16 cellular contexts compared by ENCODE assay signal in genomic region chr15:90959894-90960293, GRCh38. TPM values are rescaled to one million over a fixed set of nuclear protein-coding genes. Genes with fewer than 3 reads are reported as not detected.
DNase-seq lines count a peak whose midpoint lies in the region; ATAC-seq, FAIRE-seq and TF ChIP-seq lines count a peak whose summit lies in the region.
"Had no signal": no experiment of that assay in that cellular context is flagged by ENCODE, and none has a peak within 500 bp of the region (broad histone marks: within the 10 kb centered on the region; RNA-seq: fewer than 3 reads in every experiment).

No MANE protein-coding gene starts in this region.

- H3K9me3 ChIP-seq in A549 (no peaks in the 10 kb centered on the region), thyroid gland (no peaks in the 10 kb centered on the region)
- H3K9me3 ChIP-seq: breast epithelium had no signal

- H3K4me3 ChIP-seq in A549 (no peak overlapping the region), fibroblast of pulmonary artery (replicated peaks; ENCODE audit: low read depth, low read length) (no peak overlapping the region), thyroid gland (replicated peaks in 1 of 3) (no peak overlapping the region)
- H3K4me3 ChIP-seq: breast epithelium, skin epidermis had no signal

- H3K4me1 ChIP-seq in A549 (peaks cover 15% of the 10 kb centered on the region), thyroid gland (peaks cover 21 to 22% of the 10 kb centered on the region in 2 donors)

- POLR2A ChIA-PET in A549 (lab: Yijun Ruan, JAX) = no interaction called here
- POLR2A ChIA-PET in GM10248 (lab: Yijun Ruan, JAX) = interaction anchor here (0.7 kb wide), 1 partner anchor 27 kb away, joined by 3 read pairs; the partner anchor contains the start of gene HDDC3

- H3K27ac Mint-ChIP-seq in neural crest cell (ENCODE audit: unreplicated experiment) = peak overlapping the region; percentile 57

- H3K27ac ChIP-seq in A549 = no peak overlapping the region
- no peak overlapping the region for H3K27ac ChIP-seq in thyroid gland

- FAIRE-seq in A549 (lab: Jason Lieb, UNC) (no peak), RCC 7860 (lab: Jason Lieb, UNC) (no peak)
- FAIRE-seq: frontal cortex, TTC549 had no signal

- no peak for ATAC-seq in A549
- no peak for ATAC-seq in GM21723 (IDR thresholded peaks at IDR 0.05; ENCODE audit: unreplicated experiment)

- peaks cover 10% of the 10 kb centered on the region for H3K36me3 Mint-ChIP-seq in neural crest cell (ENCODE audit: low read depth)

- H3K4me2 ChIP-seq in A549 = no peak overlapping the region

- 88% methylated on average over 5 of the region's 5 CpGs for WGBS in A549 (ENCODE audit: missing lambda C conversion rate)
- WGBS in thyroid gland, 2 donors = 92% methylated on average over 3 of the region's 5 CpGs; no CpG with 5 or more reads in 1 of the 2 donors

- no peak for TF ChIP-seq EP300 in A549 (IDR thresholded peaks at IDR 0.05)

- H3K4me1 Mint-ChIP-seq in neural crest cell = peaks cover 23% of the 10 kb centered on the region

- H3K27me3 Mint-ChIP-seq in neural crest cell (ENCODE audit: low read depth) = peaks cover 3% of the 10 kb centered on the region

- H3K27me3 ChIP-seq in thyroid gland = no peaks in the 10 kb centered on the region
- H3K27me3 ChIP-seq: breast epithelium had no signal

- no peak for TF ChIP-seq RAD21 in A549 (conservative IDR thresholded peaks at IDR 0.05 in 1 of 2, IDR thresholded peaks at IDR 0.05 in 1 of 2)

- no peaks in the 10 kb centered on the region for H3K9me3 Mint-ChIP-seq in neural crest cell

- H3K4me3 Mint-ChIP-seq in neural crest cell = peak overlapping the region; percentile 62

- H3K36me3 ChIP-seq in thyroid gland = peaks cover 3 to 11% of the 10 kb centered on the region in 2 donors
- H3K36me3 ChIP-seq: breast epithelium had no signal

- CTCF ChIA-PET in A549 (lab: Yijun Ruan, JAX) (interaction anchor here (0.6 to 25.4 kb wide), 8 partner anchors 9 to 312 kb away, joined by 3 to 536 read pairs (median 99); partner anchors contain the start of genes HDDC3 and UNC45A), GM10248 (lab: Yijun Ruan, JAX) (interaction anchor here (0.9 to 23.2 kb wide), 7 partner anchors 11 to 312 kb away, joined by 3 to 447 read pairs (median 54); partner anchors contain the start of genes HDDC3 and UNC45A)

- DNase-seq in A549 (ENCODE audit: low read depth in 1 of 2, low spot score in 1 of 2) = no peak
- DNase-seq in NCI-H446 (lab: John Stamatoyannopoulos, UW) = peak; percentile 69 to 73
- DNase-seq in fibroblast of pulmonary artery (ENCODE audit: low read depth) = peak; percentile 21
- no peak for DNase-seq in neural crest cell (ENCODE audit: low read depth, low spot score)
- DNase-seq in thyroid gland = no peak
- DNase-seq in GM10248 (ENCODE audit: extremely low spot score) = no peak
- DNase-seq in RCC 7860 (ENCODE audit: low spot score) = no peak
- DNase-seq: ACHN, activated T-cell treated with anti-CD3 and anti-CD28 coated beads for 4 hours, mammary epithelial cell, RPMI8226 had no signal

- intact Hi-C loops in thyroid gland (cut with DNase I) = loop anchor here (5.0 kb wide), 2 partner anchors 92 to 312 kb away; no protein-coding TSS in a partner anchor

- TF ChIP-seq CTCF in A549 (IDR thresholded peaks at IDR 0.05) = no peak
- TF ChIP-seq CTCF in fibroblast of pulmonary artery (IDR thresholded peaks at IDR 0.05; ENCODE audit: low read length, missing control alignments) = no peak
- TF ChIP-seq CTCF in neural crest cell (conservative IDR thresholded peaks at IDR 0.05) = no peak
- TF ChIP-seq CTCF in thyroid gland (IDR thresholded peaks at IDR 0.05) = no peak
- no peak for TF ChIP-seq CTCF in GM10248 (IDR thresholded peaks at IDR 0.05; ENCODE audit: control extremely low read depth, extremely low read depth, low read depth, missing control alignments)

- TF ChIP-seq POLR2A in A549 (IDR thresholded peaks at IDR 0.05; ENCODE audit: low read length) = peak; percentile 4; the same call in 1 of the 2 replicates
- TF ChIP-seq POLR2A in thyroid gland (IDR thresholded peaks at IDR 0.05) = no peak

TF ChIP-seq in A549, 52 proteins besides CTCF, POLR2A, EP300 and RAD21:
- TF ChIP-seq HOXA7 (CRISPR knock-in tag; IDR thresholded peaks at IDR 0.05) = no peak
- TF ChIP-seq USF2 (IDR thresholded peaks at IDR 0.05) = no peak
- no peak for TF ChIP-seq MAZ (IDR thresholded peaks at IDR 0.05; ENCODE audit: borderline replicate concordance, low read depth, low read length)
- TF ChIP-seq FOSB (CRISPR knock-in tag; IDR thresholded peaks at IDR 0.05) = no peak
- TF ChIP-seq CHD4 (IDR thresholded peaks at IDR 0.05; ENCODE audit: borderline replicate concordance) = no peak
- no peak for TF ChIP-seq HOXB5 (CRISPR knock-in tag; IDR thresholded peaks at IDR 0.05)
- no peak for TF ChIP-seq POLR2AphosphoS2 (conservative IDR thresholded peaks at IDR 0.05; ENCODE audit: low read length)
- no peak for TF ChIP-seq TP53 (CRISPR knock-in tag; IDR thresholded peaks at IDR 0.05)
- TF ChIP-seq HOXB13 (CRISPR knock-in tag; IDR thresholded peaks at IDR 0.05; ENCODE audit: low read depth) = no peak
- no peak for TF ChIP-seq JUNB (IDR thresholded peaks at IDR 0.05)

RNA-seq across cellular contexts. Expression of gene RCCD1, which starts 5.2 kb away (rescaled TPM):
- polyA plus RNA-seq in A549 (2011; rRNA removed) (22.8 and 25.3 TPM in 2 replicates), A549 (2017; fragmentation: RNase III; extraction: RNeasy Plus Mini Kit Qiagen cat#74134 plus additional on column Dnase treatment) (37.0 to 39.4 TPM (median 37.2 TPM) in 3 replicates)
- 36.1 and 40.9 TPM in 2 replicates for polyA plus RNA-seq in A549 (2012; cell fraction: cytosol; rRNA removed)
- polyA plus RNA-seq in A549 (2012; cell fraction: nucleus; rRNA removed) = 85.8 and 98.1 TPM in 2 replicates
- polyA minus RNA-seq in A549 (2011; rRNA and poly(A)+ RNA removed) = 12.9 and 13.6 TPM in 2 replicates
- total RNA-seq in neural crest cell (20.6 and 20.9 TPM in 2 replicates), thyroid gland (10 to 100 TPM in 2 of 4 donors, 1 to 10 TPM in 2; 7.6 to 15.2 (median 9.9) TPM)

RNA-seq across cellular contexts. Expression of gene UNC45A, which starts 24.8 kb away (rescaled TPM):
- 47.7 and 48.2 TPM in 2 replicates for polyA plus RNA-seq in A549 (2011; rRNA removed)
- polyA plus RNA-seq in A549 (2012; cell fraction: cytosol; rRNA removed) = 70.2 and 71.6 TPM in 2 replicates
- 128 and 156 TPM in 2 replicates for polyA plus RNA-seq in A549 (2012; cell fraction: nucleus; rRNA removed)
- 76.9 to 82.5 TPM (median 80.4 TPM) in 3 replicates for polyA plus RNA-seq in A549 (2017; fragmentation: RNase III; extraction: RNeasy Plus Mini Kit Qiagen cat#74134 plus additional on column Dnase treatment)
- 84.6 and 90.4 TPM in 2 replicates for polyA minus RNA-seq in A549 (2011; rRNA and poly(A)+ RNA removed)
- total RNA-seq in neural crest cell = 65.4 and 73.8 TPM in 2 replicates
- 10 to 100 TPM; 26.3 to 59.3 (median 43.9) TPM for total RNA-seq in thyroid gland

RNA-seq across cellular contexts. Expression of gene HDDC3, which starts 27.5 kb away (rescaled TPM):
- 29.8 and 31.9 TPM in 2 replicates for polyA plus RNA-seq in A549 (2011; rRNA removed)
- 41.6 and 42.9 TPM in 2 replicates for polyA plus RNA-seq in A549 (2012; cell fraction: cytosol; rRNA removed)
- polyA plus RNA-seq in A549 (2012; cell fraction: nucleus; rRNA removed) = 28.9 and 34.8 TPM in 2 replicates
- 25.3 to 29.7 TPM (median 26.1 TPM) in 3 replicates for polyA plus RNA-seq in A549 (2017; fragmentation: RNase III; extraction: RNeasy Plus Mini Kit Qiagen cat#74134 plus additional on column Dnase treatment)
- 27.4 and 33.9 TPM in 2 replicates for polyA minus RNA-seq in A549 (2011; rRNA and poly(A)+ RNA removed)
- 15.7 and 16.7 TPM in 2 replicates for total RNA-seq in neural crest cell
- 10 to 100 TPM; 13.3 to 25.7 (median 18.0) TPM for total RNA-seq in thyroid gland

RNA-seq across cellular contexts. Expression of gene PRC1, which starts 34.4 kb away (rescaled TPM):
- 376 and 426 TPM in 2 replicates for polyA plus RNA-seq in A549 (2011; rRNA removed)
- polyA plus RNA-seq in A549 (2012; cell fraction: cytosol; rRNA removed) = 330 and 355 TPM in 2 replicates
- 589 and 939 TPM in 2 replicates for polyA plus RNA-seq in A549 (2012; cell fraction: nucleus; rRNA removed)
- 277 to 312 TPM (median 303 TPM) in 3 replicates for polyA plus RNA-seq in A549 (2017; fragmentation: RNase III; extraction: RNeasy Plus Mini Kit Qiagen cat#74134 plus additional on column Dnase treatment)
- polyA minus RNA-seq in A549 (2011; rRNA and poly(A)+ RNA removed) = 307 and 318 TPM in 2 replicates
- 160 and 161 TPM in 2 replicates for total RNA-seq in neural crest cell
- total RNA-seq in thyroid gland = 10 to 100 TPM in 1 of 4 donors, 1 to 10 TPM in 3; 3.6 to 12.9 (median 7.2) TPM

RNA-seq across cellular contexts. Expression of gene MAN2A2, which starts 56.8 kb away (rescaled TPM):
- polyA plus RNA-seq in A549 (2011; rRNA removed) = 22.0 and 37.0 TPM in 2 replicates
- polyA plus RNA-seq in A549 (2012; cell fraction: cytosol; rRNA removed) = 56.4 and 73.9 TPM in 2 replicates
- 415 and 583 TPM in 2 replicates for polyA plus RNA-seq in A549 (2012; cell fraction: nucleus; rRNA removed)
- 29.6 to 35.3 TPM (median 32.6 TPM) in 3 replicates for polyA plus RNA-seq in A549 (2017; fragmentation: RNase III; extraction: RNeasy Plus Mini Kit Qiagen cat#74134 plus additional on column Dnase treatment)
- polyA minus RNA-seq in A549 (2011; rRNA and poly(A)+ RNA removed) = 42.7 and 43.2 TPM in 2 replicates
- total RNA-seq in neural crest cell = 78.0 and 81.6 TPM in 2 replicates
- 100 to 1,000 TPM in 1 of 4 donors, 10 to 100 TPM in 3; 30.1 to 129 (median 58.9) TPM for total RNA-seq in thyroid gland

Comparison
In these comparisons a context has a peak if more than half of its experiments do, and no peak if none do; other contexts are left out.
1. DNase-seq: peak in NCI-H446 (2 of 2) and fibroblast of pulmonary artery (single experiment); none in A549 (0 of 2), neural crest cell (single experiment), thyroid gland (0 of 2), GM10248 (single experiment) and RCC 7860 (single experiment).